ENCODE assay signal across 17 cellular contexts in the genomic region with DNA sequence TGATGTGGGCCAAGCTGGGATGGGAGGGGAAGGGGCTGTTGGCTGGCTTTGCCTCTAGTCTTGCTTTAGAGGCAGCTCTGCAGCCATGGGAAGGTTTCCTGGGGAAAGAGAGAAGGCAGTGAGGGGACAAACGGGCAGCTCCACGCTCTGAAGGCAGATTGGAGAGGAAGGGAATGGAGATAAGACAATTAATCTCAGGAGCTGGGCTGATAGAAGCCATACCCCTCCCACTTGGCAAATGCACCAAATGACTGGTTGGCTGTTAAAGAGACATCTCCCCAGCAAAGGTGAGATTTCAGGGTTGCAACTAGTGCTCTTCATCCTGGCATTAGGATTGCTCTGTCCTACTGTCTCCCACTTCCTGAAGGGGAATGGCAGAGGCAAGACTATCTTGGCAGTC. TPM values are rescaled to one million over a fixed set of nuclear protein-coding genes. Genes with fewer than 3 reads are reported as not detected.
A peak's percentile ranks its signal among the peaks of the same experiment; 100 is the strongest.
DNase-seq lines count a peak whose midpoint lies in the region; ATAC-seq lines count a peak whose summit lies in the region.
"Had no signal": no experiment of that assay in that cellular context is flagged by ENCODE, and none has a peak within 500 bp of the region (broad histone marks: within the 10 kb centered on the region; RNA-seq: fewer than 3 reads in every experiment).

No MANE protein-coding gene starts in this region.

- peaks cover 4 to 8% of the 10 kb centered on the region in 2 experiments for H3K36me3 ChIP-seq in trophoblast cell (ENCODE audit: control insufficient read depth in 1 of 2, insufficient read depth in 2 of 2, low read length in 2 of 2)
- H3K36me3 ChIP-seq: heart right ventricle, vagina had no signal

- DNase-seq in activated CD8-positive, alpha-beta memory T cell treated with anti-CD3 and anti-CD28 coated beads, Interleukin-2, amount 10 ng/mL, durations not matched to agents 7 days and 5 days: no peak
- DNase-seq in activated CD8-positive, alpha-beta memory T cell treated with anti-CD3 and anti-CD28 coated beads, Interleukin-2, amount 50 U/mL, for 48 hours: no peak
- no peak for DNase-seq in T-cell
- no peak for DNase-seq in central memory CD8-positive, alpha-beta T cell (ENCODE audit: low spot score in 2 of 2)
- no peak for DNase-seq in trophoblast cell
- DNase-seq in NCI-H187 treated with DMSO at 0.1 percent for 48 hours (lab: John Stamatoyannopoulos, UW): no peak
- DNase-seq in stimulated activated CD4-positive, alpha-beta T cell treated with anti-CD3 and anti-CD28 coated beads, Interleukin-15, amount 100 ng/mL, for 24 hours: no peak
- DNase-seq: aorta, Caco-2, GF-D8, heart right ventricle, midbrain, MV-4-11, NCI-H748 treated with DMSO at 0.1 percent for 48 hours had no signal

- peak overlapping the region; percentile 46 for H4K8ac ChIP-seq in trophoblast cell (ENCODE audit: low read depth, low read length)

- H2BK120ac ChIP-seq in trophoblast cell (ENCODE audit: insufficient read depth, low read length, poor library complexity): no peak overlapping the region

- H2BK5ac ChIP-seq in trophoblast cell (ENCODE audit: low read depth, low read length, poor library complexity): no peak overlapping the region

- CTCF ChIA-PET in activated CD8-positive, alpha-beta memory T cell treated with anti-CD3 and anti-CD28 coated beads, Interleukin-2, amount 10 ng/mL, durations not matched to agents 7 days and 5 days (lab: Charles Lee): interaction anchor here (1.9 to 10.0 kb wide), 6 partner anchors 9 to 139 kb away, joined by 5 to 436 read pairs (median 58); no protein-coding TSS in a partner anchor
- CTCF ChIA-PET in T-cell (lab: Charles Lee): interaction anchor here (0.7 to 6.8 kb wide), 9 partner anchors 8 to 140 kb away, joined by 3 to 249 read pairs (median 4); no protein-coding TSS in a partner anchor

- H3K9me3 ChIP-seq in trophoblast cell (ENCODE audit: insufficient read depth, low read depth, low read length): no peaks in the 10 kb centered on the region
- H3K9me3 ChIP-seq: Caco-2, heart right ventricle, vagina had no signal

- no peak overlapping the region for H2AFZ ChIP-seq in trophoblast cell (ENCODE audit: insufficient read depth, low read length, poor library complexity)

- H3K27ac ChIP-seq in trophoblast cell (ENCODE audit: low read depth, low read length): no peak overlapping the region
- H3K27ac ChIP-seq: vagina had no signal

- H3K4me3 ChIP-seq in trophoblast cell (ENCODE audit: low read depth, low read length): no peak overlapping the region
- H3K4me3 ChIP-seq: vagina had no signal

- H3K27ac Mint-ChIP-seq in activated CD8-positive, alpha-beta memory T cell treated with anti-CD3 and anti-CD28 coated beads, Interleukin-2, amount 10 ng/mL, durations not matched to agents 7 days and 5 days: peak overlapping the region; percentile 93
- peak overlapping the region; percentile 94 to 98 for H3K27ac Mint-ChIP-seq in T-cell
- peak overlapping the region; percentile 88 for H3K27ac Mint-ChIP-seq in central memory CD8-positive, alpha-beta T cell (ENCODE audit: low read depth)
- H3K27ac Mint-ChIP-seq: dendritic cell treated with granulocyte-macrophage colony-stimulating factor and Interleukin-4, amounts not matched to agents 40 ng/mL and 50 ng/mL, for 4 days had no signal

- no peak overlapping the region for H3K4me2 ChIP-seq in trophoblast cell (ENCODE audit: low read length)

- H3K27me3 Mint-ChIP-seq in activated CD8-positive, alpha-beta memory T cell treated with anti-CD3 and anti-CD28 coated beads, Interleukin-2, amount 10 ng/mL, durations not matched to agents 7 days and 5 days: no peaks in the 10 kb centered on the region
- no peaks in the 10 kb centered on the region for H3K27me3 Mint-ChIP-seq in T-cell
- no peaks in the 10 kb centered on the region for H3K27me3 Mint-ChIP-seq in central memory CD8-positive, alpha-beta T cell

- H3K18ac ChIP-seq in trophoblast cell (ENCODE audit: low read length): peak overlapping the region; percentile 58

- peaks cover 87% of the 10 kb centered on the region for H3K36me3 Mint-ChIP-seq in activated CD8-positive, alpha-beta memory T cell treated with anti-CD3 and anti-CD28 coated beads, Interleukin-2, amount 10 ng/mL, durations not matched to agents 7 days and 5 days
- H3K36me3 Mint-ChIP-seq in T-cell: peaks cover 65% of the 10 kb centered on the region
- H3K36me3 Mint-ChIP-seq in central memory CD8-positive, alpha-beta T cell (ENCODE audit: insufficient read depth): peaks cover 75% of the 10 kb centered on the region

- H3K79me2 ChIP-seq in trophoblast cell (ENCODE audit: control insufficient read depth, insufficient read depth, low read length, poor library complexity): peaks cover 7% of the 10 kb centered on the region

- H3K9me3 Mint-ChIP-seq in activated CD8-positive, alpha-beta memory T cell treated with anti-CD3 and anti-CD28 coated beads, Interleukin-2, amount 10 ng/mL, durations not matched to agents 7 days and 5 days (ENCODE audit: low read depth): no peaks in the 10 kb centered on the region
- no peaks in the 10 kb centered on the region for H3K9me3 Mint-ChIP-seq in T-cell
- no peaks in the 10 kb centered on the region for H3K9me3 Mint-ChIP-seq in central memory CD8-positive, alpha-beta T cell
- H3K9me3 Mint-ChIP-seq: dendritic cell treated with granulocyte-macrophage colony-stimulating factor and Interleukin-4, amounts not matched to agents 40 ng/mL and 50 ng/mL, for 4 days had no signal

- H2AK5ac ChIP-seq in trophoblast cell (ENCODE audit: low read length): peak overlapping the region; percentile 52

- ATAC-seq in activated CD8-positive, alpha-beta memory T cell treated with anti-CD3 and anti-CD28 coated beads, Interleukin-2, amount 10 ng/mL, durations not matched to agents 7 days and 5 days: no peak
- ATAC-seq in T-cell (replicated peaks in 1 of 4): no peak
- no peak for ATAC-seq in central memory CD8-positive, alpha-beta T cell (replicated peaks; ENCODE audit: extremely low read depth, poor library complexity, severe bottlenecking)
- no peak for ATAC-seq in HG02973 (IDR thresholded peaks at IDR 0.05; ENCODE audit: unreplicated experiment)
- ATAC-seq: heart right ventricle had no signal

- H3K9ac ChIP-seq in trophoblast cell (ENCODE audit: low read length): no peak overlapping the region

- peaks cover 9 to 37% of the 10 kb centered on the region in 2 experiments for H3K4me1 ChIP-seq in trophoblast cell (ENCODE audit: control insufficient read depth in 1 of 2, insufficient read depth in 2 of 2, low read length in 2 of 2)

- peak overlapping the region; percentile 91 for H3K4me3 Mint-ChIP-seq in activated CD8-positive, alpha-beta memory T cell treated with anti-CD3 and anti-CD28 coated beads, Interleukin-2, amount 10 ng/mL, durations not matched to agents 7 days and 5 days
- H3K4me3 Mint-ChIP-seq in T-cell: peak overlapping the region; percentile 87 to 96 (median 88)
- peak overlapping the region; percentile 95 for H3K4me3 Mint-ChIP-seq in central memory CD8-positive, alpha-beta T cell
- H3K4me3 Mint-ChIP-seq: dendritic cell treated with granulocyte-macrophage colony-stimulating factor and Interleukin-4, amounts not matched to agents 40 ng/mL and 50 ng/mL, for 4 days had no signal

- H3K27me3 ChIP-seq in trophoblast cell (ENCODE audit: insufficient read depth, low read length): peaks cover 1% of the 10 kb centered on the region
- H3K27me3 ChIP-seq: vagina had no signal

- peaks cover 70% of the 10 kb centered on the region for H3K4me1 Mint-ChIP-seq in activated CD8-positive, alpha-beta memory T cell treated with anti-CD3 and anti-CD28 coated beads, Interleukin-2, amount 10 ng/mL, durations not matched to agents 7 days and 5 days
- peaks cover 78 to 86% (median 81%) of the 10 kb centered on the region in 3 donors for H3K4me1 Mint-ChIP-seq in T-cell
- H3K4me1 Mint-ChIP-seq in central memory CD8-positive, alpha-beta T cell: peaks cover 79% of the 10 kb centered on the region

- H4K91ac ChIP-seq in trophoblast cell (ENCODE audit: low read depth, low read length): no peak overlapping the region

- WGBS in trophoblast cell (ENCODE audit: extremely low coverage, insufficient coverage, insufficient read length): no CpG with 5 or more reads among the region's 2 CpGs

- no peak overlapping the region for H4K12ac ChIP-seq in trophoblast cell (ENCODE audit: low read depth, low read length)

- peak overlapping the region; percentile 15 for H3K4ac ChIP-seq in trophoblast cell (ENCODE audit: low read depth, low read length)

- POLR2A ChIA-PET in T-cell (lab: Charles Lee): interaction anchor here (1.4 to 1.7 kb wide), 2 partner anchors 112 to 127 kb away, joined by 4 to 5 read pairs; no protein-coding TSS in a partner anchor

- peak overlapping the region; percentile 55 for H2BK12ac ChIP-seq in trophoblast cell (ENCODE audit: low read length)

- no peak overlapping the region for H3K14ac ChIP-seq in trophoblast cell (ENCODE audit: low read length)

- H3K79me1 ChIP-seq in trophoblast cell (ENCODE audit: low read length): peaks cover 26% of the 10 kb centered on the region

- H3K23ac ChIP-seq in trophoblast cell (ENCODE audit: low read length): no peak overlapping the region

RNA-seq across cellular contexts. Expression of a gene that starts 4.7 kb away (rescaled TPM):
- total RNA-seq in activated CD8-positive, alpha-beta memory T cell treated with anti-CD3 and anti-CD28 coated beads, Interleukin-2, amount 10 ng/mL, durations not matched to agents 7 days and 5 days: 100 to 1,000 TPM; 143 to 202 TPM
- total RNA-seq in T-cell: 100 to 1,000 TPM; 118 to 148 (median 131) TPM
- polyA plus RNA-seq in trophoblast cell (2013): 19.6 and 22.1 TPM in 2 replicates
